Comparison of ENCODE assay signal across 12 cellular contexts in genomic region chr11:83008581-83008923, GRCh38.
DNase-seq lines count a peak whose midpoint lies in the region; ATAC-seq and TF ChIP-seq lines count a peak whose summit lies in the region.
"Had no signal": no experiment of that assay in that cellular context is flagged by ENCODE, and none has a peak within 500 bp of the region (broad histone marks: within the 10 kb centered on the region; RNA-seq: fewer than 3 reads in every experiment).

No MANE protein-coding gene starts in this region.

- POLR2A ChIA-PET in PC-3 (lab: Charles Lee; ENCODE audit: unreplicated experiment) = no interaction called here

- peaks cover 19% of the 10 kb centered on the region for H3K79me1 ChIP-seq in mesenchymal stem cell (replicated peaks; ENCODE audit: low read length, poor library complexity, severe bottlenecking)

- peaks cover 3% of the 10 kb centered on the region for H3K36me3 Mint-ChIP-seq in chondrocyte (ENCODE audit: low read depth)

- H3K4me1 Mint-ChIP-seq in chondrocyte (ENCODE audit: low read depth) = peaks cover 68% of the 10 kb centered on the region

- H3K27me3 Mint-ChIP-seq in chondrocyte (ENCODE audit: low read depth) = no peaks in the 10 kb centered on the region
- H3K27me3 Mint-ChIP-seq: stimulated activated naive CD8-positive, alpha-beta T cell treated with anti-CD3 and anti-CD28 coated beads, Interleukin-15, Interleukin-2, amounts not matched to agents 100 ng/mL and 50 ng/mL, for 24 hours had no signal

- DNase-seq in AG10803 (ENCODE audit: low read depth) (peak; percentile 57), LHCN-M2 (ENCODE audit: low read depth) (peak; percentile 47), chondrocyte (ENCODE audit: low spot score) (no peak), mesenchymal stem cell (peak; percentile 53), D341Med (ENCODE audit: low spot score) (no peak), PC-3 (no peak), colonic mucosa (no peak), amygdala (lab: John Stamatoyannopoulos, UW) (no peak)
- DNase-seq: activated CD8-positive, alpha-beta T cell treated with anti-CD3 and anti-CD28 coated beads, Interleukin-2, amount 10 ng/mL, durations not matched to agents 7 days and 5 days; stimulated activated CD4-positive, alpha-beta T cell treated with anti-CD3 and anti-CD28 coated beads, Interleukin-15, amount 100 ng/mL, for 24 hours had no signal

- peaks cover 17% of the 10 kb centered on the region for H3K4me1 ChIP-seq in mesenchymal stem cell (ENCODE audit: control insufficient read depth, insufficient read depth, low read depth, low read length)
- H3K4me1 ChIP-seq in PC-3 (ENCODE audit: insufficient read depth, low read length) = peaks cover 28% of the 10 kb centered on the region
- no peaks in the 10 kb centered on the region for H3K4me1 ChIP-seq in colonic mucosa

- ATAC-seq in PC-3 = no peak
- ATAC-seq: activated CD8-positive, alpha-beta T cell treated with anti-CD3 and anti-CD28 coated beads, Interleukin-2, amount 10 ng/mL, durations not matched to agents 7 days and 5 days had no signal

- no peak overlapping the region for H3K23ac ChIP-seq in mesenchymal stem cell (ENCODE audit: low read length in 2 of 2)

- H4K8ac ChIP-seq in mesenchymal stem cell (ENCODE audit: low read length) = peak overlapping the region; percentile 0

- no peak overlapping the region for H4K91ac ChIP-seq in mesenchymal stem cell (ENCODE audit: low read length)

- no peak overlapping the region for H2BK15ac ChIP-seq in mesenchymal stem cell (ENCODE audit: low read depth, poor library complexity, severe bottlenecking)

- BruUV-seq in PC-3 (replicated peaks; lab: Mats Ljungman, UMichigan) = no TSS peak

- no peaks in the 10 kb centered on the region for H3K9me2 ChIP-seq in PC-3 (replicated peaks; ENCODE audit: low read length)

- CTCF ChIA-PET in PC-3 (lab: Charles Lee) = no interaction called here

- no peak overlapping the region for H3K4ac ChIP-seq in mesenchymal stem cell (ENCODE audit: low read depth in 1 of 2, low read length in 2 of 2)

- peak overlapping the region; percentile 37 for H3K27ac Mint-ChIP-seq in chondrocyte (ENCODE audit: unreplicated experiment)

- H3K4me3 ChIP-seq in AG10803 (ENCODE audit: low read length) = no peak overlapping the region
- no peak overlapping the region for H3K4me3 ChIP-seq in mesenchymal stem cell (ENCODE audit: insufficient read depth in 1 of 2, low read depth in 1 of 2, low read length in 2 of 2)
- H3K4me3 ChIP-seq in PC-3 (ENCODE audit: low read length) = no peak overlapping the region
- H3K4me3 ChIP-seq in colonic mucosa = no peak overlapping the region

- no peak for TF ChIP-seq CTCF in AG10803 (conservative IDR thresholded peaks at IDR 0.05; ENCODE audit: low read length)
- no peak for TF ChIP-seq CTCF in chondrocyte (IDR thresholded peaks at IDR 0.05)
- TF ChIP-seq CTCF in PC-3 (conservative IDR thresholded peaks at IDR 0.05; ENCODE audit: low read depth, low read length) = no peak
- no peak for TF ChIP-seq CTCF in colonic mucosa (IDR thresholded peaks at IDR 0.05)

- H3K9me3 ChIP-seq in mesenchymal stem cell (ENCODE audit: control insufficient read depth, low read length) (no peaks in the 10 kb centered on the region), PC-3 (ENCODE audit: low read length) (no peaks in the 10 kb centered on the region), colonic mucosa (no peaks in the 10 kb centered on the region)
- H3K9me3 ChIP-seq: ascending aorta had no signal

- 81% methylated on average over 2 of the region's 2 CpGs for WGBS in mesenchymal stem cell

- H3K9ac ChIP-seq in mesenchymal stem cell (ENCODE audit: low read length) (no peak overlapping the region), PC-3 (ENCODE audit: low read length) (no peak overlapping the region), colonic mucosa (ENCODE audit: low read depth in 2 of 2, low read length in 2 of 2) (no peak overlapping the region)

- H3K79me2 ChIP-seq in PC-3 (ENCODE audit: low read length) = no peaks in the 10 kb centered on the region

- H3K4me2 ChIP-seq in mesenchymal stem cell (ENCODE audit: low read length, poor library complexity, severe bottlenecking) (no peak overlapping the region), PC-3 (ENCODE audit: low read length) (no peak overlapping the region)

- no peak overlapping the region for H3K27ac ChIP-seq in mesenchymal stem cell (ENCODE audit: low read length, poor library complexity, severe bottlenecking)
- no peak overlapping the region for H3K27ac ChIP-seq in PC-3 (ENCODE audit: low read length)
- H3K27ac ChIP-seq in colonic mucosa = no peak overlapping the region

- H3K14ac ChIP-seq in mesenchymal stem cell (ENCODE audit: low read length in 2 of 2) = no peak overlapping the region

- intact Hi-C loops in PC-3 (cut with micrococcal nuclease) = no loop called here
- intact Hi-C loops in colonic mucosa (cut with DNase I) = no loop called here

- H2BK5ac ChIP-seq in mesenchymal stem cell (ENCODE audit: low read depth, low read length, poor library complexity, severe bottlenecking) = no peak overlapping the region

- no peak overlapping the region for H2BK120ac ChIP-seq in mesenchymal stem cell (ENCODE audit: low read depth, low read length)

- no peak overlapping the region for H3K18ac ChIP-seq in mesenchymal stem cell (ENCODE audit: low read depth in 1 of 2, low read length in 2 of 2)

- H3F3A ChIP-seq in PC-3 (ENCODE audit: low read length, unreplicated experiment) = peaks cover 8% of the 10 kb centered on the region

- H4K20me1 ChIP-seq in PC-3 (ENCODE audit: low read length) = no peaks in the 10 kb centered on the region

- H2AK5ac ChIP-seq in mesenchymal stem cell (ENCODE audit: low read length, severe bottlenecking) = no peak overlapping the region

- no peaks in the 10 kb centered on the region for H3K27me3 ChIP-seq in mesenchymal stem cell (ENCODE audit: control insufficient read depth in 1 of 2, insufficient read depth in 1 of 2, low read length in 2 of 2)
- no peaks in the 10 kb centered on the region for H3K27me3 ChIP-seq in PC-3 (ENCODE audit: low read length)
- H3K27me3 ChIP-seq in colonic mucosa = no peaks in the 10 kb centered on the region
- H3K27me3 ChIP-seq: ascending aorta had no signal

- no peak overlapping the region for H3K4me3 Mint-ChIP-seq in chondrocyte (ENCODE audit: unreplicated experiment)
- H3K4me3 Mint-ChIP-seq: activated CD8-positive, alpha-beta T cell treated with anti-CD3 and anti-CD28 coated beads, Interleukin-2, amount 10 ng/mL, durations not matched to agents 7 days and 5 days had no signal

- H3K36me3 ChIP-seq in mesenchymal stem cell (ENCODE audit: control insufficient read depth in 1 of 2, insufficient read depth in 2 of 2, low read depth in 1 of 2, low read length in 2 of 2) = peaks cover 0 to 2% of the 10 kb centered on the region in 2 experiments
- H3K36me3 ChIP-seq in PC-3 (ENCODE audit: low read depth, low read length) = no peaks in the 10 kb centered on the region
- no peaks in the 10 kb centered on the region for H3K36me3 ChIP-seq in colonic mucosa
- H3K36me3 ChIP-seq: ascending aorta had no signal

- H2AFZ ChIP-seq in mesenchymal stem cell (ENCODE audit: low read depth, low read length) = no peak overlapping the region
- H2AFZ ChIP-seq in PC-3 (ENCODE audit: low read length) = no peak overlapping the region

- H3K9me3 Mint-ChIP-seq in chondrocyte (ENCODE audit: low read depth) = no peaks in the 10 kb centered on the region
- H3K9me3 Mint-ChIP-seq: stimulated activated naive CD8-positive, alpha-beta T cell treated with anti-CD3 and anti-CD28 coated beads, Interleukin-15, Interleukin-2, amounts not matched to agents 100 ng/mL and 50 ng/mL, for 24 hours had no signal

- H2BK12ac ChIP-seq in mesenchymal stem cell (ENCODE audit: low read length in 2 of 2) = no peak overlapping the region

Comparison
In these comparisons a context has a peak if more than half of its experiments do, and no peak if none do; other contexts are left out.
1. DNase-seq: peak in AG10803 (single experiment), LHCN-M2 (single experiment) and mesenchymal stem cell (single experiment); none in chondrocyte (single experiment), D341Med (single experiment), PC-3 (single experiment), colonic mucosa (single experiment) and amygdala (0 of 56).